In the genomic region with DNA sequence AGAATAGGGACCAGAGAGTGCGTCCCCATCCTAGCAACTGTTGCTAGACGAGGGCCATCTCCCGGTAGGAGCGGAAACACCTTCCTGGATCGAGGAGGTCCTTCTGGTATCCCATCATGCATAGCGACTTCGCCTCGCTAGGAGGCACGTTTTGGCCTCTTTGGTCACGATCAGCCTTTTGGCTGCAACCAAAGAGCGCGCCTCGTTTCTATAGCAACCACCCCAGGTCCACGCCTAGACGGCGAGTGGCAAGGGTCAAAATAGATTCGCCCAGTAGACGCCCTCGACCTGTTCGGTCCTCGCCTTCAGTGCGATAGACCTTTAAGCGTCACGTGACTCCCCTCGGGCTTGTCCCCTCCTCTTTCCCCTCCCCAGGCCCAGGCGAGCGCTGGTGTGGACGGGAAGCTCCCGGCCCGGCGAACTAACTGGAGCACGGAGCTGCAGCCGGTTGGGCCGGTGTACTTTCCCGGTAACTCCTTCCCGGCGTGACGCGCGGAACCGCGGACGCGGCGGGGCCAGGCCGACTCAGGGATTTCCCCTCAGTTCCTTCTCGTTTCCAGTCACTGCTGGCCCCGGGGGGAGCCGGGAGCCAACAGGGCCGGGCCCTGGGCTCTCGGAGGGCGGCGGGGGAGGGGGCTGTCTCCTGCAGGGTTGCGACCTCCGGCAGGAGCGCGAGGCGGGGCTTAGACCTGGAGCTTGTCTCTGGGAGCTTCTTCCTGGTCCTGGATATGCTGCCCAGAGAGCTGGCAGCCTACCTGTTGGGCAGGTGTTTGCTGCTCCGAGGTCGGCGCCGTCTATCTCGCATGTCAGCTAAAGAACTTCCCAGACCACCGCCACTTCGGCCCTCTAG, we compare ENCODE assay signal across 8 cellular contexts. TPM values are rescaled to one million over a fixed set of nuclear protein-coding genes. Genes with fewer than 3 reads are reported as not detected.
A peak's percentile ranks its signal among the peaks of the same experiment; 100 is the strongest.
DNase-seq lines count a peak whose midpoint lies in the region; ATAC-seq and TF ChIP-seq lines count a peak whose summit lies in the region.

A gene (plus strand): TSS at position 359 of the 850 bp plus-strand sequence. CDS start 2,258 bp downstream, outside the sequence.

- H3K9me3 ChIP-seq in T-helper 17 cell (ENCODE audit: control insufficient read depth, low read length, poor library complexity, severe bottlenecking) (no peaks in the 10 kb centered on the region), right atrium auricular region (no peaks in the 10 kb centered on the region), vagina (no peaks in the 10 kb centered on the region)

- no peak for TF ChIP-seq CTCF in GM13976 (IDR thresholded peaks at IDR 0.05; ENCODE audit: borderline replicate concordance, control extremely low read depth, extremely low read depth, insufficient read depth, missing control alignments)
- no peak for TF ChIP-seq CTCF in right atrium auricular region (IDR thresholded peaks at IDR 0.05)
- TF ChIP-seq CTCF in vagina (IDR thresholded peaks at IDR 0.05): no peak

- no peaks in the 10 kb centered on the region for H3K27me3 Mint-ChIP-seq in T-helper 17 cell

- H3K4me3 ChIP-seq in right atrium auricular region (peak within 1 kb of the TSS; percentile 95 to 99), vagina (peak within 1 kb of the TSS; percentile 83 to 99)

- in situ Hi-C loops in GM13976 (cut with MboI; ENCODE audit: low sequenced_read_pairs, unreplicated experiment): no loop called here

- intact Hi-C loops in vagina (cut with DNase I): no loop called here

- H3K36me3 Mint-ChIP-seq in T-helper 17 cell (ENCODE audit: low read depth): no peaks in the 10 kb centered on the region

- H3K27ac ChIP-seq in angular gyrus (ENCODE audit: low read depth, low read length) (peak within 1 kb of the TSS; percentile 100), right atrium auricular region (peak within 1 kb of the TSS; percentile 92 to 99), vagina (peak within 1 kb of the TSS; percentile 94)

- peak; percentile 91 for DNase-seq in GM13976 (ENCODE audit: low spot score)
- peak; percentile 98 for DNase-seq in NCI-H1694 (lab: John Stamatoyannopoulos, UW)
- DNase-seq in T-helper 17 cell: peak; percentile 84 to 91 (median 85)
- DNase-seq in right atrium auricular region (ENCODE audit: low spot score): peak; percentile 100
- peak; percentile 100 for DNase-seq in pulmonary artery endothelial cell (ENCODE audit: low read depth, low spot score)
- peak; percentile 99 to 100 for DNase-seq in vagina (ENCODE audit: extremely low spot score in 2 of 2)

- H3K36me3 ChIP-seq in right atrium auricular region: peaks cover 6% of the 10 kb centered on the region
- peaks cover 0 to 12% of the 10 kb centered on the region in 2 donors for H3K36me3 ChIP-seq in vagina

- peak within 1 kb of the TSS; percentile 98 for H3K27ac Mint-ChIP-seq in T-helper 17 cell

- peak; percentile 59 for ATAC-seq in HG02884 (IDR thresholded peaks at IDR 0.05; ENCODE audit: unreplicated experiment)
- ATAC-seq in T-helper 17 cell: peak; percentile 50

- H3K27me3 ChIP-seq in right atrium auricular region: no peaks in the 10 kb centered on the region
- H3K27me3 ChIP-seq in vagina: no peaks in the 10 kb centered on the region

- peak in 1 of 2 donors; percentile 34 for TF ChIP-seq POLR2A in vagina (IDR thresholded peaks at IDR 0.05)

- peaks cover 0 to 31% of the 10 kb centered on the region in 2 donors for H3K4me1 ChIP-seq in right atrium auricular region
- H3K4me1 ChIP-seq in vagina: peaks cover 36% of the 10 kb centered on the region

- H3K4me3 Mint-ChIP-seq in T-helper 17 cell: peak within 1 kb of the TSS; percentile 96

- H3K4me1 Mint-ChIP-seq in T-helper 17 cell: peaks cover 47% of the 10 kb centered on the region

RNA-seq across cellular contexts. Expression of the gene that starts here (rescaled TPM):
- 10 to 100 TPM; 13.2 to 20.5 TPM for total RNA-seq in T-helper 17 cell
- 10 to 100 TPM; 11.2 to 14.5 TPM for total RNA-seq in right atrium auricular region
- total RNA-seq in pulmonary artery endothelial cell: 13.1 and 17.4 TPM in 2 replicates
- 29.5 TPM for total RNA-seq in vagina

Comparison
In these comparisons a context has a peak if more than half of its experiments do, and no peak if none do; other contexts are left out.
1. Peak in every context shown above with its lines: DNase-seq, ATAC-seq, H3K4me3 ChIP-seq and H3K27ac ChIP-seq.